Comparison of ENCODE assay signal across 19 cellular contexts in the genomic region with DNA sequence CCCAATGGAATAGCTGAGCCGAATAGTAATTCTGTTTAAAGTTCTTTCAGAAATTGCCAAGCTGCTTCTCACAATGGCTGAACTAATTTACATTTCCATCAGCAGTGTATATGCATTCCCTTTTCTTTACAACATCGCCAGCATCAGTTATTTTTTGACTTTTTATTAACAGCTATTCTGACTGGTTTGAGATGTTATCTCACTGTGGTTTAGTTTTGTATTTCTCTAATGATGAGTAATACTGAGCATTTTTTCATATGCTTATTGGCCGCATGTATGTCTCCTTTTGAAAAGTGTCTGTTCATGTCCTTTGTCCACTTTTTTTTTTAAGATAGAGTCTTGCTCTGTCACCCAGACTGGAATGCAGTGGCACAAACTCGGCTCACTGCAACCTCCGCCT.
A peak's percentile ranks its signal among the peaks of the same experiment; 100 is the strongest.
DNase-seq lines count a peak whose midpoint lies in the region; ATAC-seq, FAIRE-seq and TF ChIP-seq lines count a peak whose summit lies in the region.
"Had no signal": no experiment of that assay in that cellular context is flagged by ENCODE, and none has a peak within 500 bp of the region (broad histone marks: within the 10 kb centered on the region; RNA-seq: fewer than 3 reads in every experiment).

No MANE protein-coding gene starts in this region.

- no peak for DNase-seq in stimulated activated naive CD8-positive, alpha-beta T cell treated with anti-CD3 and anti-CD28 coated beads, Interleukin-15, Interleukin-2, amounts not matched to agents 100 U/mL and 50 U/mL, for 24 hours
- DNase-seq in Panc1 (ENCODE audit: low read depth, low spot score) (no peak), RPMI8226 (no peak), GM19239 (ENCODE audit: insufficient read length, low spot score) (no peak), adrenal gland (no peak)
- DNase-seq in central memory CD8-positive, alpha-beta T cell (ENCODE audit: low spot score in 2 of 2): no peak
- no peak for DNase-seq in stimulated activated effector memory CD8-positive, alpha-beta T cell treated with anti-CD3 and anti-CD28 coated beads, Interleukin-12 subunit alpha, Interleukin-12 subunit beta, amount 100 ng/mL, for 72 hours (ENCODE audit: low spot score in 2 of 2)
- DNase-seq: Calu3, Karpas-422, NCI-H1105, NCI-H1694, NCI-H226, NCI-H524 treated with DMSO at 0.1 percent for 48 hours, Peyer's patch, Right ventricle myocardium superior had no signal

- H3K36me3 ChIP-seq in Panc1 (ENCODE audit: control insufficient read depth, insufficient read depth, low read length): peaks cover 18% of the 10 kb centered on the region
- peaks cover 0 to 23% of the 10 kb centered on the region in 2 donors for H3K36me3 ChIP-seq in adrenal gland (replicated peaks in 1 of 2)

- WGBS in adrenal gland, 4 donors: 92 to 98% (median 94%) methylated on average over 5 of the region's 5 CpGs

- H3K27ac ChIP-seq in Panc1 (ENCODE audit: low read length): no peak overlapping the region
- no peak overlapping the region for H3K27ac ChIP-seq in adrenal gland
- H3K27ac ChIP-seq: Peyer's patch, SK-N-MC had no signal

- no peak for ATAC-seq in stimulated activated naive CD8-positive, alpha-beta T cell treated with anti-CD3 and anti-CD28 coated beads, Interleukin-15, Interleukin-2, amounts not matched to agents 100 U/mL and 50 U/mL, for 24 hours
- ATAC-seq in Panc1: no peak
- no peak for ATAC-seq in central memory CD8-positive, alpha-beta T cell (replicated peaks; ENCODE audit: extremely low read depth, poor library complexity, severe bottlenecking)
- peak; percentile 62 for ATAC-seq in stimulated activated effector memory CD8-positive, alpha-beta T cell treated with anti-CD3 and anti-CD28 coated beads, Interleukin-12 subunit alpha, Interleukin-12 subunit beta, amount 100 ng/mL, for 72 hours

- FAIRE-seq in GM19239 (lab: Jason Lieb, UNC): no peak
- FAIRE-seq: G401.6 had no signal

- no peaks in the 10 kb centered on the region for H3K27me3 Mint-ChIP-seq in stimulated activated naive CD8-positive, alpha-beta T cell treated with anti-CD3 and anti-CD28 coated beads, Interleukin-15, Interleukin-2, amounts not matched to agents 100 ng/mL and 50 ng/mL, for 24 hours
- H3K27me3 Mint-ChIP-seq in central memory CD8-positive, alpha-beta T cell: no peaks in the 10 kb centered on the region
- H3K27me3 Mint-ChIP-seq: CD4-positive, CD25-positive, alpha-beta regulatory T cell had no signal

- CTCF ChIA-PET in Panc1 (lab: Charles Lee): no interaction called here

- peaks cover 65% of the 10 kb centered on the region for H3K36me3 Mint-ChIP-seq in stimulated activated naive CD8-positive, alpha-beta T cell treated with anti-CD3 and anti-CD28 coated beads, Interleukin-15, Interleukin-2, amounts not matched to agents 100 ng/mL and 50 ng/mL, for 24 hours (ENCODE audit: low read depth)
- H3K36me3 Mint-ChIP-seq in central memory CD8-positive, alpha-beta T cell (ENCODE audit: insufficient read depth): peaks cover 35% of the 10 kb centered on the region
- H3K36me3 Mint-ChIP-seq in stimulated activated effector memory CD8-positive, alpha-beta T cell treated with anti-CD3 and anti-CD28 coated beads, Interleukin-12 subunit alpha, Interleukin-12 subunit beta, amount 100 ng/mL, for 72 hours: peaks cover 73% of the 10 kb centered on the region

- no peak overlapping the region for H3K4me3 Mint-ChIP-seq in stimulated activated naive CD8-positive, alpha-beta T cell treated with anti-CD3 and anti-CD28 coated beads, Interleukin-15, Interleukin-2, amounts not matched to agents 100 ng/mL and 50 ng/mL, for 24 hours
- H3K4me3 Mint-ChIP-seq in central memory CD8-positive, alpha-beta T cell: no peak overlapping the region
- H3K4me3 Mint-ChIP-seq in stimulated activated effector memory CD8-positive, alpha-beta T cell treated with anti-CD3 and anti-CD28 coated beads, Interleukin-12 subunit alpha, Interleukin-12 subunit beta, amount 100 ng/mL, for 72 hours: no peak overlapping the region
- H3K4me3 Mint-ChIP-seq: CD4-positive, CD25-positive, alpha-beta regulatory T cell had no signal

- peak overlapping the region; percentile 16 for H3K27ac Mint-ChIP-seq in stimulated activated naive CD8-positive, alpha-beta T cell treated with anti-CD3 and anti-CD28 coated beads, Interleukin-15, Interleukin-2, amounts not matched to agents 100 ng/mL and 50 ng/mL, for 24 hours
- H3K27ac Mint-ChIP-seq in central memory CD8-positive, alpha-beta T cell (ENCODE audit: low read depth): peak overlapping the region; percentile 64
- H3K27ac Mint-ChIP-seq in stimulated activated effector memory CD8-positive, alpha-beta T cell treated with anti-CD3 and anti-CD28 coated beads, Interleukin-12 subunit alpha, Interleukin-12 subunit beta, amount 100 ng/mL, for 72 hours: peak overlapping the region; percentile 45

- BruUV-seq in Panc1 (replicated peaks; lab: Mats Ljungman, UMichigan): TSS peak; percentile 45

- intact Hi-C loops in Panc1 (cut with micrococcal nuclease; ENCODE audit: unreplicated experiment) (no loop called here), adrenal gland (cut with DNase I) (no loop called here)

- POLR2A ChIA-PET in Panc1 (lab: Charles Lee): no interaction called here

- TF ChIP-seq POLR2A in adrenal gland (IDR thresholded peaks at IDR 0.05): no peak

- no peaks in the 10 kb centered on the region for H3K9me3 Mint-ChIP-seq in stimulated activated naive CD8-positive, alpha-beta T cell treated with anti-CD3 and anti-CD28 coated beads, Interleukin-15, Interleukin-2, amounts not matched to agents 100 ng/mL and 50 ng/mL, for 24 hours
- H3K9me3 Mint-ChIP-seq in central memory CD8-positive, alpha-beta T cell: no peaks in the 10 kb centered on the region
- H3K9me3 Mint-ChIP-seq in stimulated activated effector memory CD8-positive, alpha-beta T cell treated with anti-CD3 and anti-CD28 coated beads, Interleukin-12 subunit alpha, Interleukin-12 subunit beta, amount 100 ng/mL, for 72 hours: no peaks in the 10 kb centered on the region

- H3K4me3 ChIP-seq in Panc1 (ENCODE audit: low read depth in 2 of 2, low read length in 2 of 2) (no peak overlapping the region), adrenal gland (no peak overlapping the region)
- H3K4me3 ChIP-seq: Peyer's patch, SK-N-MC had no signal

- no peaks in the 10 kb centered on the region for H3K9me3 ChIP-seq in Panc1 (ENCODE audit: control insufficient read depth, insufficient read depth, low read depth, low read length)
- no peaks in the 10 kb centered on the region for H3K9me3 ChIP-seq in adrenal gland (replicated peaks in 1 of 3)
- H3K9me3 ChIP-seq: Peyer's patch had no signal

- no peaks in the 10 kb centered on the region for H3K4me1 ChIP-seq in Panc1 (ENCODE audit: control insufficient read depth, insufficient read depth, low read length)
- no peaks in the 10 kb centered on the region for H3K4me1 ChIP-seq in adrenal gland (replicated peaks in 1 of 2)
- H3K4me1 ChIP-seq: Peyer's patch had no signal

- TF ChIP-seq CTCF in Panc1 (IDR thresholded peaks at IDR 0.05) (no peak), adrenal gland (IDR thresholded peaks at IDR 0.05) (no peak)

- in situ Hi-C loops in Panc1 (cut with HindIII; ENCODE audit: low pct_unique_long_range_greater_than_20kb, low sequenced_read_pairs): no loop called here

- no peaks in the 10 kb centered on the region for H3K4me1 Mint-ChIP-seq in stimulated activated naive CD8-positive, alpha-beta T cell treated with anti-CD3 and anti-CD28 coated beads, Interleukin-15, Interleukin-2, amounts not matched to agents 100 ng/mL and 50 ng/mL, for 24 hours (ENCODE audit: low read depth)
- H3K4me1 Mint-ChIP-seq in central memory CD8-positive, alpha-beta T cell: peaks cover 11% of the 10 kb centered on the region
- no peaks in the 10 kb centered on the region for H3K4me1 Mint-ChIP-seq in stimulated activated effector memory CD8-positive, alpha-beta T cell treated with anti-CD3 and anti-CD28 coated beads, Interleukin-12 subunit alpha, Interleukin-12 subunit beta, amount 100 ng/mL, for 72 hours

- H3K27me3 ChIP-seq in Panc1 (ENCODE audit: control insufficient read depth, insufficient read depth, low read length) (no peaks in the 10 kb centered on the region), adrenal gland (no peaks in the 10 kb centered on the region)
- H3K27me3 ChIP-seq: Peyer's patch had no signal
